Comparison of ENCODE assay signal across 1 cellular context in the genomic region with DNA sequence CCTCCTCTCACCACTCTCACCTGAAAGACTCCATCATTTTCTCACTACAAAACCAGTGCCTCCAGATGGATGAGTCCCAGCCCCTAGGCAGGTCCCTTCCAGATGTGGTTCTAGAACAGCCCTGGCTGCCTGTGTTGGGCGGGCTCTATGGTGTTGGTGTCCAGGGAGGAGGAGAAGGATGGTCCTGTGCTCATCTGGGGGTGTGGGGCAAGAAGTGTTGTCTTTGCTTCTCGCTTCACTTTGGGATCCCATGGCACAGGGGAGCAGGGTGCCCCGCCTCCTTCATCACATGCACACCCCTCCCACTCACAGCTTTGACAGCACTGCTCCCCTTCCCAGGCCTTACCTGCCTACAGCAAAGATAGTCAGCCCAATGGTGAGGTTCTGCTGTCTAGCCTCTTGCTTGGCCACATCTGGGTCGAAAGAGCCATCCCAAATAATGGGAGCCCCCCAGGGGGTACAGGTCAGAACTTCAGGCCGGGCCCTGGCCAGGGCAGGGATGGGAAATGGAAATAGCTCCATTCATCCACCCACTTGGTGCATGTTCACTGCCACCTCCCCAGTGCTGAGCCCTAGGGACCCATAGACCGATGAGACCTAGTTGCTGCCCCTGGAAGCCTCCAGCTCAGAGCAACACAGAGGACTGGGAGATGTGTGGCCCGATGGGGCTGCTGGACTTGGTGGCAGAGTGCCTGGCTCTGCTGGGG.
TF ChIP-seq lines count a peak whose summit lies in the region.

No MANE protein-coding gene starts in this region.

TF ChIP-seq in SK-N-SH treated with all-trans-retinoic acid at 6 μM for 48 hours, 23 proteins besides CTCF, POLR2A, EP300 and RAD21 (continued from another document):
- TF ChIP-seq, protein P1, sequence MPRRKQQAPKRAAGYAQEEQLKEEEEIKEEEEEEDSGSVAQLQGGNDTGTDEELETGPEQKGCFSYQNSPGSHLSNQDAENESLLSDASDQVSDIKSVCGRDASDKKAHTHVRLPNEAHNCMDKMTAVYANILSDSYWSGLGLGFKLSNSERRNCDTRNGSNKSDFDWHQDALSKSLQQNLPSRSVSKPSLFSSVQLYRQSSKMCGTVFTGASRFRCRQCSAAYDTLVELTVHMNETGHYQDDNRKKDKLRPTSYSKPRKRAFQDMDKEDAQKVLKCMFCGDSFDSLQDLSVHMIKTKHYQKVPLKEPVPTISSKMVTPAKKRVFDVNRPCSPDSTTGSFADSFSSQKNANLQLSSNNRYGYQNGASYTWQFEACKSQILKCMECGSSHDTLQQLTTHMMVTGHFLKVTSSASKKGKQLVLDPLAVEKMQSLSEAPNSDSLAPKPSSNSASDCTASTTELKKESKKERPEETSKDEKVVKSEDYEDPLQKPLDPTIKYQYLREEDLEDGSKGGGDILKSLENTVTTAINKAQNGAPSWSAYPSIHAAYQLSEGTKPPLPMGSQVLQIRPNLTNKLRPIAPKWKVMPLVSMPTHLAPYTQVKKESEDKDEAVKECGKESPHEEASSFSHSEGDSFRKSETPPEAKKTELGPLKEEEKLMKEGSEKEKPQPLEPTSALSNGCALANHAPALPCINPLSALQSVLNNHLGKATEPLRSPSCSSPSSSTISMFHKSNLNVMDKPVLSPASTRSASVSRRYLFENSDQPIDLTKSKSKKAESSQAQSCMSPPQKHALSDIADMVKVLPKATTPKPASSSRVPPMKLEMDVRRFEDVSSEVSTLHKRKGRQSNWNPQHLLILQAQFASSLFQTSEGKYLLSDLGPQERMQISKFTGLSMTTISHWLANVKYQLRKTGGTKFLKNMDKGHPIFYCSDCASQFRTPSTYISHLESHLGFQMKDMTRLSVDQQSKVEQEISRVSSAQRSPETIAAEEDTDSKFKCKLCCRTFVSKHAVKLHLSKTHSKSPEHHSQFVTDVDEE (CRISPR knock-in tag; IDR thresholded peaks at IDR 0.05): no peak
- TF ChIP-seq ZFP30 (CRISPR knock-in tag; IDR thresholded peaks at IDR 0.05) (no peak), CSDC2 (CRISPR knock-in tag; IDR thresholded peaks at IDR 0.05) (no peak), PPARA (CRISPR knock-in tag; IDR thresholded peaks at IDR 0.05; ENCODE audit: borderline replicate concordance) (no peak), GLIS3 (CRISPR knock-in tag; IDR thresholded peaks at IDR 0.05) (no peak), ZNF8 (CRISPR knock-in tag; IDR thresholded peaks at IDR 0.05) (no peak), BACH2 (CRISPR knock-in tag; IDR thresholded peaks at IDR 0.05; ENCODE audit: borderline replicate concordance) (no peak)
- TF ChIP-seq, protein P2, sequence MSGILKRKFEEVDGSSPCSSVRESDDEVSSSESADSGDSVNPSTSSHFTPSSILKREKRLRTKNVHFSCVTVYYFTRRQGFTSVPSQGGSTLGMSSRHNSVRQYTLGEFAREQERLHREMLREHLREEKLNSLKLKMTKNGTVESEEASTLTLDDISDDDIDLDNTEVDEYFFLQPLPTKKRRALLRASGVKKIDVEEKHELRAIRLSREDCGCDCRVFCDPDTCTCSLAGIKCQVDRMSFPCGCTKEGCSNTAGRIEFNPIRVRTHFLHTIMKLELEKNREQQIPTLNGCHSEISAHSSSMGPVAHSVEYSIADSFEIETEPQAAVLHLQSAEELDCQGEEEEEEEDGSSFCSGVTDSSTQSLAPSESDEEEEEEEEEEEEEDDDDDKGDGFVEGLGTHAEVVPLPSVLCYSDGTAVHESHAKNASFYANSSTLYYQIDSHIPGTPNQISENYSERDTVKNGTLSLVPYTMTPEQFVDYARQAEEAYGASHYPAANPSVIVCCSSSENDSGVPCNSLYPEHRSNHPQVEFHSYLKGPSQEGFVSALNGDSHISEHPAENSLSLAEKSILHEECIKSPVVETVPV (CRISPR knock-in tag; IDR thresholded peaks at IDR 0.05): no peak
